18 cellular contexts compared by ENCODE assay signal in genomic region chr19:40277356-40277755, GRCh38. TPM values are rescaled to one million over a fixed set of nuclear protein-coding genes. Genes with fewer than 3 reads are reported as not detected.
DNase-seq lines count a peak whose midpoint lies in the region; ATAC-seq and TF ChIP-seq lines count a peak whose summit lies in the region.
"Had no signal": no experiment of that assay in that cellular context is flagged by ENCODE, and none has a peak within 500 bp of the region (broad histone marks: within the 10 kb centered on the region; RNA-seq: fewer than 3 reads in every experiment).

No MANE protein-coding gene starts in this region.

- H3K27me3 ChIP-seq in mesenchymal stem cell (ENCODE audit: control insufficient read depth in 1 of 2, insufficient read depth in 1 of 2, low read length in 2 of 2) (no peaks in the 10 kb centered on the region), PC-9 (ENCODE audit: insufficient read depth, low read depth) (no peaks in the 10 kb centered on the region)
- H3K27me3 ChIP-seq: cardiac muscle cell, SJCRH30 had no signal

- no peak for ATAC-seq in stimulated activated naive B cell treated with anti-CD40 and anti-IgM and Interleukin-4, amounts not matched to agents 10 μg/mL and 1 μg/mL and 100 μg/mL, for 72 hours (replicated peaks)

- H3K36me3 ChIP-seq in mesenchymal stem cell (ENCODE audit: control insufficient read depth in 1 of 2, insufficient read depth in 2 of 2, low read depth in 1 of 2, low read length in 2 of 2): peaks cover 11 to 34% of the 10 kb centered on the region in 2 experiments
- H3K36me3 ChIP-seq in PC-9 (ENCODE audit: low read depth): peaks cover 4% of the 10 kb centered on the region; the same call in 1 of the 2 replicates
- H3K36me3 ChIP-seq: cardiac muscle cell, SJCRH30 had no signal

- intact Hi-C loops in activated T-helper 1 cell treated with anti-CD3 and anti-CD28 coated beads, Interleukin-12 subunit alpha, Interleukin-12 subunit beta, Interleukin-2, Interleukin-4 antibody, amounts not matched to agents 30 ng/mL and 10 ng/mL and 1 ng/mL, durations not matched to agents 14 hours and 24 hours and 36 hours (cut with micrococcal nuclease): no loop called here
- intact Hi-C loops in PC-9 (cut with micrococcal nuclease; ENCODE audit: unreplicated experiment): no loop called here

- CTCF ChIA-PET in PC-9 (lab: Charles Lee): interaction anchor here (0.5 kb wide), 1 partner anchor 29 kb away, joined by 3 read pairs; no protein-coding TSS in a partner anchor

- H3K9me3 ChIP-seq in mesenchymal stem cell (ENCODE audit: control insufficient read depth, low read length): no peaks in the 10 kb centered on the region
- H3K9me3 ChIP-seq in PC-9 (ENCODE audit: insufficient read depth, low read depth): no peaks in the 10 kb centered on the region
- H3K9me3 ChIP-seq: SJCRH30 had no signal

- no peak overlapping the region for H2BK5ac ChIP-seq in mesenchymal stem cell (ENCODE audit: low read depth, low read length, poor library complexity, severe bottlenecking)

- no peak overlapping the region for H3K18ac ChIP-seq in mesenchymal stem cell (ENCODE audit: low read depth in 1 of 2, low read length in 2 of 2)

- H3F3A ChIP-seq in PC-9 (ENCODE audit: insufficient read depth, low read depth): no peaks in the 10 kb centered on the region

- peaks cover 20% of the 10 kb centered on the region for H3K79me1 ChIP-seq in mesenchymal stem cell (replicated peaks; ENCODE audit: low read length, poor library complexity, severe bottlenecking)

- no peak overlapping the region for H2BK12ac ChIP-seq in mesenchymal stem cell (ENCODE audit: low read length in 2 of 2)

- WGBS in mesenchymal stem cell: 97% methylated on average over 7 of the region's 7 CpGs

- no peak overlapping the region for H4K91ac ChIP-seq in mesenchymal stem cell (ENCODE audit: low read length)

- H3K9ac ChIP-seq in mesenchymal stem cell (ENCODE audit: low read length): peak overlapping the region; percentile 88

- no peak overlapping the region for H3K23ac ChIP-seq in mesenchymal stem cell (ENCODE audit: low read length in 2 of 2)

- H2AK5ac ChIP-seq in mesenchymal stem cell (ENCODE audit: low read length, severe bottlenecking): peak overlapping the region; percentile 30

- H2AFZ ChIP-seq in mesenchymal stem cell (ENCODE audit: low read depth, low read length) (no peak overlapping the region), PC-9 (no peak overlapping the region)

- TF ChIP-seq CTCF in PC-9 (conservative IDR thresholded peaks at IDR 0.05): no peak

- H3K36me3 Mint-ChIP-seq in activated T-cell treated with anti-CD3 and anti-CD28 coated beads, Interleukin-2, amount 50 U/mL, for 24 hours (ENCODE audit: low read depth): peaks cover 45% of the 10 kb centered on the region
- peaks cover 5% of the 10 kb centered on the region for H3K36me3 Mint-ChIP-seq in activated T-helper 1 cell treated with anti-CD3 and anti-CD28 coated beads, Interleukin-12 subunit alpha, Interleukin-12 subunit beta, Interleukin-2, Interleukin-4 antibody, amounts not matched to agents 30 ng/mL and 10 ng/mL and 1 ng/mL, durations not matched to agents 14 hours and 24 hours and 36 hours (ENCODE audit: low read depth)
- peaks cover 4 to 27% of the 10 kb centered on the region in 2 donors for H3K36me3 Mint-ChIP-seq in stimulated activated naive B cell treated with anti-CD40 and anti-IgM and Interleukin-4, amounts not matched to agents 10 μg/mL and 1 μg/mL and 100 μg/mL, for 72 hours

- no peaks in the 10 kb centered on the region for H3K9me2 ChIP-seq in PC-9 (ENCODE audit: insufficient read depth)

- no peaks in the 10 kb centered on the region for H3K27me3 Mint-ChIP-seq in activated T-cell treated with anti-CD3 and anti-CD28 coated beads, Interleukin-2, amount 50 U/mL, for 24 hours
- H3K27me3 Mint-ChIP-seq in activated T-helper 1 cell treated with anti-CD3 and anti-CD28 coated beads, Interleukin-12 subunit alpha, Interleukin-12 subunit beta, Interleukin-2, Interleukin-4 antibody, amounts not matched to agents 30 ng/mL and 10 ng/mL and 1 ng/mL, durations not matched to agents 14 hours and 24 hours and 36 hours (ENCODE audit: insufficient read depth): no peaks in the 10 kb centered on the region
- no peaks in the 10 kb centered on the region for H3K27me3 Mint-ChIP-seq in stimulated activated naive B cell treated with anti-CD40 and anti-IgM and Interleukin-4, amounts not matched to agents 10 μg/mL and 1 μg/mL and 100 μg/mL, for 72 hours
- H3K27me3 Mint-ChIP-seq: activated naive CD4-positive, alpha-beta T cell treated with anti-CD3 and anti-CD28 coated beads, Interleukin-2, amount 10 ng/mL, durations not matched to agents 7 days and 5 days had no signal

- H4K8ac ChIP-seq in mesenchymal stem cell (ENCODE audit: low read length): no peak overlapping the region

- H3K27ac ChIP-seq in mesenchymal stem cell (ENCODE audit: low read length, poor library complexity, severe bottlenecking): no peak overlapping the region
- no peak overlapping the region for H3K27ac ChIP-seq in PC-9
- H3K27ac ChIP-seq: cardiac muscle cell, SJCRH30 had no signal

- peaks cover 55% of the 10 kb centered on the region for H3K4me1 ChIP-seq in mesenchymal stem cell (ENCODE audit: control insufficient read depth, insufficient read depth, low read depth, low read length)
- H3K4me1 ChIP-seq in PC-9 (replicated peaks; ENCODE audit: insufficient read depth): no peaks in the 10 kb centered on the region
- H3K4me1 ChIP-seq: SJCRH30 had no signal

- DNase-seq in activated T-cell treated with anti-CD3 and anti-CD28 coated beads, Interleukin-2, amount 50 U/mL, for 24 hours: no peak
- DNase-seq in activated T-cell treated with anti-CD3 and anti-CD28 coated beads for 4 hours (no peak), mesenchymal stem cell (no peak), NOMO-1 (lab: John Stamatoyannopoulos, UW; ENCODE audit: unreplicated experiment in 2 of 2) (no peak), NCI-H128 (lab: John Stamatoyannopoulos, UW; ENCODE audit: unreplicated experiment) (no peak), PC-9 (no peak)
- no peak for DNase-seq in activated T-helper 1 cell treated with anti-CD3 and anti-CD28 coated beads, Interleukin-12 subunit alpha, Interleukin-12 subunit beta, Interleukin-2, Interleukin-4 antibody, amounts not matched to agents 30 ng/mL and 10 ng/mL and 1 ng/mL, durations not matched to agents 14 hours and 24 hours and 36 hours (ENCODE audit: low spot score)
- no peak for DNase-seq in stimulated activated naive B cell treated with anti-CD40 and anti-IgM and Interleukin-4, amounts not matched to agents 10 μg/mL and 1 μg/mL and 100 μg/mL, for 72 hours
- DNase-seq: activated naive CD4-positive, alpha-beta T cell treated with anti-CD3 and anti-CD28 coated beads, Interleukin-2, amount 10 ng/mL, durations not matched to agents 7 days and 5 days; Calu3; NCI-H1092; SJCRH30 had no signal

- no peak overlapping the region for H3K4me3 Mint-ChIP-seq in activated T-cell treated with anti-CD3 and anti-CD28 coated beads, Interleukin-2, amount 50 U/mL, for 24 hours
- H3K4me3 Mint-ChIP-seq in activated T-helper 1 cell treated with anti-CD3 and anti-CD28 coated beads, Interleukin-12 subunit alpha, Interleukin-12 subunit beta, Interleukin-2, Interleukin-4 antibody, amounts not matched to agents 30 ng/mL and 10 ng/mL and 1 ng/mL, durations not matched to agents 14 hours and 24 hours and 36 hours: no peak overlapping the region
- no peak overlapping the region for H3K4me3 Mint-ChIP-seq in stimulated activated naive B cell treated with anti-CD40 and anti-IgM and Interleukin-4, amounts not matched to agents 10 μg/mL and 1 μg/mL and 100 μg/mL, for 72 hours
- H3K4me3 Mint-ChIP-seq: activated naive CD4-positive, alpha-beta T cell treated with anti-CD3 and anti-CD28 coated beads, Interleukin-2, amount 10 ng/mL, durations not matched to agents 7 days and 5 days had no signal

- no peak overlapping the region for H2BK120ac ChIP-seq in mesenchymal stem cell (ENCODE audit: low read depth, low read length)

- H3K4me3 ChIP-seq in mesenchymal stem cell (ENCODE audit: insufficient read depth in 1 of 2, low read depth in 1 of 2, low read length in 2 of 2) (peak overlapping the region in 1 of 2 experiments; percentile 86), PC-9 (no peak overlapping the region)
- H3K4me3 ChIP-seq: cardiac muscle cell, SJCRH30 had no signal

- H3K4me2 ChIP-seq in mesenchymal stem cell (ENCODE audit: low read length, poor library complexity, severe bottlenecking) (no peak overlapping the region), PC-9 (no peak overlapping the region)

- H3K14ac ChIP-seq in mesenchymal stem cell (ENCODE audit: low read length in 2 of 2): no peak overlapping the region

- H3K79me2 ChIP-seq in PC-9 (ENCODE audit: low read depth): peaks cover 81% of the 10 kb centered on the region

- BruUV-seq in PC-9 (replicated peaks; lab: Mats Ljungman, UMichigan): no TSS peak

- POLR2A ChIA-PET in PC-9 (lab: Charles Lee; ENCODE audit: unreplicated experiment): no interaction called here

- peaks cover 61% of the 10 kb centered on the region for H4K20me1 ChIP-seq in PC-9 (ENCODE audit: insufficient read depth)

- H3K4ac ChIP-seq in mesenchymal stem cell (ENCODE audit: low read depth in 1 of 2, low read length in 2 of 2): no peak overlapping the region

- H3K27ac Mint-ChIP-seq in activated T-cell treated with anti-CD3 and anti-CD28 coated beads, Interleukin-2, amount 50 U/mL, for 24 hours: peak overlapping the region; percentile 54
- H3K27ac Mint-ChIP-seq in activated T-helper 1 cell treated with anti-CD3 and anti-CD28 coated beads, Interleukin-12 subunit alpha, Interleukin-12 subunit beta, Interleukin-2, Interleukin-4 antibody, amounts not matched to agents 30 ng/mL and 10 ng/mL and 1 ng/mL, durations not matched to agents 14 hours and 24 hours and 36 hours: peak overlapping the region; percentile 10
- peak overlapping the region; percentile 37 for H3K27ac Mint-ChIP-seq in stimulated activated naive B cell treated with anti-CD40 and anti-IgM and Interleukin-4, amounts not matched to agents 10 μg/mL and 1 μg/mL and 100 μg/mL, for 72 hours
- H3K27ac Mint-ChIP-seq: activated naive CD4-positive, alpha-beta T cell treated with anti-CD3 and anti-CD28 coated beads, Interleukin-2, amount 10 ng/mL, durations not matched to agents 7 days and 5 days had no signal

- no peak overlapping the region for H2BK15ac ChIP-seq in mesenchymal stem cell (ENCODE audit: low read depth, poor library complexity, severe bottlenecking)

- peaks cover 84% of the 10 kb centered on the region for H3K4me1 Mint-ChIP-seq in activated T-cell treated with anti-CD3 and anti-CD28 coated beads, Interleukin-2, amount 50 U/mL, for 24 hours (ENCODE audit: low read depth)
- peaks cover 53% of the 10 kb centered on the region for H3K4me1 Mint-ChIP-seq in activated T-helper 1 cell treated with anti-CD3 and anti-CD28 coated beads, Interleukin-12 subunit alpha, Interleukin-12 subunit beta, Interleukin-2, Interleukin-4 antibody, amounts not matched to agents 30 ng/mL and 10 ng/mL and 1 ng/mL, durations not matched to agents 14 hours and 24 hours and 36 hours (ENCODE audit: low read depth)
- H3K4me1 Mint-ChIP-seq in stimulated activated naive B cell treated with anti-CD40 and anti-IgM and Interleukin-4, amounts not matched to agents 10 μg/mL and 1 μg/mL and 100 μg/mL, for 72 hours: peaks cover 64 to 91% of the 10 kb centered on the region in 2 donors

- H3K9me3 Mint-ChIP-seq in activated T-cell treated with anti-CD3 and anti-CD28 coated beads, Interleukin-2, amount 50 U/mL, for 24 hours: no peaks in the 10 kb centered on the region
- H3K9me3 Mint-ChIP-seq in activated T-helper 1 cell treated with anti-CD3 and anti-CD28 coated beads, Interleukin-12 subunit alpha, Interleukin-12 subunit beta, Interleukin-2, Interleukin-4 antibody, amounts not matched to agents 30 ng/mL and 10 ng/mL and 1 ng/mL, durations not matched to agents 14 hours and 24 hours and 36 hours: no peaks in the 10 kb centered on the region
- H3K9me3 Mint-ChIP-seq in stimulated activated naive B cell treated with anti-CD40 and anti-IgM and Interleukin-4, amounts not matched to agents 10 μg/mL and 1 μg/mL and 100 μg/mL, for 72 hours: no peaks in the 10 kb centered on the region
- H3K9me3 Mint-ChIP-seq: activated naive CD4-positive, alpha-beta T cell treated with anti-CD3 and anti-CD28 coated beads, Interleukin-2, amount 10 ng/mL, durations not matched to agents 7 days and 5 days had no signal

RNA-seq across cellular contexts. Expression of gene AKT2, which starts 7.8 kb away (rescaled TPM):
- 160 and 170 TPM in 2 replicates for total RNA-seq in activated T-helper 1 cell treated with anti-CD3 and anti-CD28 coated beads, Interleukin-12 subunit alpha, Interleukin-12 subunit beta, Interleukin-2, Interleukin-4 antibody, amounts not matched to agents 30 ng/mL and 10 ng/mL and 1 ng/mL, durations not matched to agents 14 hours and 24 hours and 36 hours
- 112 TPM for polyA plus RNA-seq in mesenchymal stem cell (2013, experiment 1 of 2)
- 106 TPM for polyA plus RNA-seq in mesenchymal stem cell (2013, experiment 2 of 2)
- 144 and 149 TPM in 2 replicates for total RNA-seq in PC-9 (2021)

RNA-seq across cellular contexts. Expression of gene CCNP, which starts 50.9 kb away (rescaled TPM):
- total RNA-seq in activated T-helper 1 cell treated with anti-CD3 and anti-CD28 coated beads, Interleukin-12 subunit alpha, Interleukin-12 subunit beta, Interleukin-2, Interleukin-4 antibody, amounts not matched to agents 30 ng/mL and 10 ng/mL and 1 ng/mL, durations not matched to agents 14 hours and 24 hours and 36 hours: 0.12 TPM in 1 of 2 replicates, not detected in the other
- 0.12 TPM for polyA plus RNA-seq in mesenchymal stem cell (2013, experiment 1 of 2)
- polyA plus RNA-seq in mesenchymal stem cell (2013, experiment 2 of 2): 0.05 TPM
- total RNA-seq in PC-9 (2021): 0.63 and 0.93 TPM in 2 replicates
- total RNA-seq: activated CD8-positive, alpha-beta memory T cell treated with anti-CD3 and anti-CD28 coated beads for 36 hours; glomerular endothelial cell; mononuclear cell; SJCRH30; ureter had no signal

RNA-seq across cellular contexts. Expression of gene TTC9B, which starts 59.2 kb away (rescaled TPM):
- not detected in 2 replicates for total RNA-seq in activated T-helper 1 cell treated with anti-CD3 and anti-CD28 coated beads, Interleukin-12 subunit alpha, Interleukin-12 subunit beta, Interleukin-2, Interleukin-4 antibody, amounts not matched to agents 30 ng/mL and 10 ng/mL and 1 ng/mL, durations not matched to agents 14 hours and 24 hours and 36 hours
- not detected for polyA plus RNA-seq in mesenchymal stem cell (2013, experiment 1 of 2)
- not detected for polyA plus RNA-seq in mesenchymal stem cell (2013, experiment 2 of 2)
- 0.50 and 0.59 TPM in 2 replicates for total RNA-seq in PC-9 (2021)
- total RNA-seq: activated CD8-positive, alpha-beta memory T cell treated with anti-CD3 and anti-CD28 coated beads for 36 hours; Calu3; cardiac muscle cell; glomerular endothelial cell; SJCRH30; ureter had no signal
- polyA plus RNA-seq: keratinocyte had no signal
